ENCODE assay signal across 2 cellular contexts in genomic region chr11:36455658-36456111, GRCh38.
TF ChIP-seq lines count a peak whose summit lies in the region.

No MANE protein-coding gene starts in this region.

TF ChIP-seq in HepG2, 621 proteins besides CTCF, POLR2A, EP300 and RAD21 (continued from another document):
- TF ChIP-seq TFDP1 (CRISPR knock-in tag; IDR thresholded peaks at IDR 0.05; ENCODE audit: borderline replicate concordance) (no peak), SMAD3 (CRISPR knock-in tag; IDR thresholded peaks at IDR 0.05) (no peak), ZFP37 (CRISPR knock-in tag; IDR thresholded peaks at IDR 0.05; ENCODE audit: borderline replicate concordance) (no peak), ATF2 (CRISPR knock-in tag; IDR thresholded peaks at IDR 0.05) (no peak), ZNF724P (CRISPR knock-in tag; IDR thresholded peaks at IDR 0.05; ENCODE audit: borderline replicate concordance) (no peak), ZNF792 (CRISPR knock-in tag; IDR thresholded peaks at IDR 0.05) (no peak), TEF (CRISPR knock-in tag; IDR thresholded peaks at IDR 0.05) (no peak), ZNF83 (CRISPR knock-in tag; IDR thresholded peaks at IDR 0.05; ENCODE audit: borderline replicate concordance) (no peak)

TF ChIP-seq in WTC11, 78 proteins besides CTCF, POLR2A, EP300 and RAD21 (continued from another document):
- TF ChIP-seq ZNF532 (CRISPR knock-in tag; IDR thresholded peaks at IDR 0.05; ENCODE audit: borderline replicate concordance): no peak
- no peak for TF ChIP-seq ZNF512 (CRISPR knock-in tag; IDR thresholded peaks at IDR 0.05; ENCODE audit: borderline replicate concordance)
- no peak for TF ChIP-seq ELF4 (CRISPR knock-in tag; IDR thresholded peaks at IDR 0.05; ENCODE audit: low read depth)
- TF ChIP-seq ZNF219 (CRISPR knock-in tag; IDR thresholded peaks at IDR 0.05; ENCODE audit: borderline replicate concordance): no peak
- TF ChIP-seq JAZF1 (CRISPR knock-in tag; IDR thresholded peaks at IDR 0.05): no peak
- no peak for TF ChIP-seq JUN (CRISPR knock-in tag; IDR thresholded peaks at IDR 0.05)
- TF ChIP-seq ZNF281 (CRISPR knock-in tag; IDR thresholded peaks at IDR 0.05): no peak
- no peak for TF ChIP-seq FOXK1 (CRISPR knock-in tag; IDR thresholded peaks at IDR 0.05)
- TF ChIP-seq MXD4 (CRISPR knock-in tag; IDR thresholded peaks at IDR 0.05; ENCODE audit: borderline replicate concordance): no peak
- no peak for TF ChIP-seq MAX (CRISPR knock-in tag; IDR thresholded peaks at IDR 0.05)
- no peak for TF ChIP-seq NR2C2 (CRISPR knock-in tag; IDR thresholded peaks at IDR 0.05)
- TF ChIP-seq HMGXB4 (CRISPR knock-in tag; IDR thresholded peaks at IDR 0.05): no peak
